Comparison of ENCODE assay signal across 21 cellular contexts in the genomic region with DNA sequence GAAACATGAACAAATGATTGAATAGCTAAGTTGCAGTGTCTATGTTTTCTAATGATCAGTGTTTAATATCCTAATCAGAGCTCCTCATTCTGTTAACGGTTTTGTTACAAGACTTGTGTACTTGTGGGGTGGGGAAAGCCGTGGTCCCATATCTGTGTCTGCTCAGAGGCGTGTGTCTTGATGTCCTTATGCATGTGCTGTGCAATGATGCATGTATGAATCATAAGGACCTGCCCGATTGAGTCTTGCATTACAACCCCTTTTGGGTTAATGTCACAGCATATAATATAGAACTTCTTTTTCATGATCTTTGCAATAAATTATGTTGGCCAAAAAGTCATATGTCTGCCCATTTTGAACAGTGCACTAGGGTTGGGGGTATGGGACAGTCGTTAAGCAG.
DNase-seq lines count a peak whose midpoint lies in the region; ATAC-seq and TF ChIP-seq lines count a peak whose summit lies in the region.
"Had no signal": no experiment of that assay in that cellular context is flagged by ENCODE, and none has a peak within 500 bp of the region (broad histone marks: within the 10 kb centered on the region; RNA-seq: fewer than 3 reads in every experiment).

No MANE protein-coding gene starts in this region.

- no peak for TF ChIP-seq POLR2A in breast epithelium (IDR thresholded peaks at IDR 0.05)
- TF ChIP-seq POLR2A in esophagus squamous epithelium (IDR thresholded peaks at IDR 0.05) = no peak

- no peak overlapping the region for H3K27ac Mint-ChIP-seq in MCF 10A (ENCODE audit: low read depth, unreplicated experiment)
- H3K27ac Mint-ChIP-seq in activated T-helper 17 cell treated with anti-CD3 and anti-CD28 coated beads, Interleukin-2, amount 50 U/mL, for 72 hours = no peak overlapping the region
- H3K27ac Mint-ChIP-seq in stimulated activated naive B cell treated with anti-CD40 and anti-IgM and Interleukin-4, amounts not matched to agents 10 μg/mL and 1 μg/mL and 100 μg/mL, for 72 hours = peak overlapping the region; percentile 4
- H3K27ac Mint-ChIP-seq: CD4-positive, alpha-beta T cell had no signal

- H3K4me1 ChIP-seq in breast epithelium (no peaks in the 10 kb centered on the region), foreskin keratinocyte (peaks cover 4% of the 10 kb centered on the region), left lung (peaks cover 3 to 33% of the 10 kb centered on the region in 2 donors), esophagus squamous epithelium (peaks cover 0 to 48% (median 29%) of the 10 kb centered on the region in 3 donors)

- POLR2A ChIA-PET in MCF 10A (lab: Yijun Ruan, JAX) = interaction anchor here (0.7 kb wide), 2 partner anchors 15 to 139 kb away, joined by 4 read pairs; no protein-coding TSS in a partner anchor

- H3K4me3 Mint-ChIP-seq in MCF 10A (ENCODE audit: unreplicated experiment) = no peak overlapping the region
- no peak overlapping the region for H3K4me3 Mint-ChIP-seq in activated T-helper 17 cell treated with anti-CD3 and anti-CD28 coated beads, Interleukin-2, amount 50 U/mL, for 72 hours
- H3K4me3 Mint-ChIP-seq in stimulated activated naive B cell treated with anti-CD40 and anti-IgM and Interleukin-4, amounts not matched to agents 10 μg/mL and 1 μg/mL and 100 μg/mL, for 72 hours = no peak overlapping the region
- H3K4me3 Mint-ChIP-seq: CD4-positive, alpha-beta T cell had no signal

- DNase-seq in MCF 10A (ENCODE audit: unreplicated experiment) (peak; percentile 40), breast epithelium (ENCODE audit: low spot score in 2 of 2) (no peak), foreskin keratinocyte (peak in 1 of 2 donors; percentile 49), left lung (no peak), esophagus squamous epithelium (lab: John Stamatoyannopoulos, UW) (no peak)
- no peak for DNase-seq in stimulated activated naive B cell treated with anti-CD40 and anti-IgM and Interleukin-4, amounts not matched to agents 10 μg/mL and 1 μg/mL and 100 μg/mL, for 72 hours
- DNase-seq: ACHN; CD4-positive, alpha-beta T cell; COR-L47; DMS79 treated with DMSO at 0.1 percent for 48 hours; NCI-H1694 treated with DMSO at 0.1 percent for 48 hours; NCI-H2081 treated with DMSO at 0.1 percent for 48 hours; NCI-H2171 treated with DMSO at 0.1 percent for 48 hours; NCI-H524 treated with DMSO at 0.1 percent for 48 hours; SHP77 had no signal

- H3K9me3 ChIP-seq in breast epithelium = no peaks in the 10 kb centered on the region
- no peaks in the 10 kb centered on the region for H3K9me3 ChIP-seq in left lung
- H3K9me3 ChIP-seq in esophagus squamous epithelium = no peaks in the 10 kb centered on the region
- H3K9me3 ChIP-seq: BLaER1 had no signal

- BruUV-seq in MCF 10A (replicated peaks; lab: Mats Ljungman, UMichigan) = no TSS peak

- H3K36me3 ChIP-seq in breast epithelium (no peaks in the 10 kb centered on the region), left lung (no peaks in the 10 kb centered on the region), esophagus squamous epithelium (peaks cover 0 to 15% (median 0%) of the 10 kb centered on the region in 3 donors)

- TF ChIP-seq CTCF in MCF 10A (IDR thresholded peaks at IDR 0.05; ENCODE audit: unreplicated experiment) = no peak
- no peak for TF ChIP-seq CTCF in breast epithelium (IDR thresholded peaks at IDR 0.05)
- TF ChIP-seq CTCF in foreskin keratinocyte (conservative IDR thresholded peaks at IDR 0.05) = no peak
- no peak for TF ChIP-seq CTCF in left lung (IDR thresholded peaks at IDR 0.05)
- TF ChIP-seq CTCF in esophagus squamous epithelium (IDR thresholded peaks at IDR 0.05) = no peak

- CTCF ChIA-PET in MCF 10A (lab: Yijun Ruan, JAX) = interaction anchor here (0.6 to 2.5 kb wide), 11 partner anchors 8 to 1441 kb away, joined by 3 to 13 read pairs (median 4); a partner anchor contains a TSS

- WGBS in esophagus squamous epithelium, 2 donors = 60 to 80% methylated on average over 5 of the region's 5 CpGs

- H3K9me3 Mint-ChIP-seq in MCF 10A (ENCODE audit: unreplicated experiment) = no peaks in the 10 kb centered on the region
- no peaks in the 10 kb centered on the region for H3K9me3 Mint-ChIP-seq in activated T-helper 17 cell treated with anti-CD3 and anti-CD28 coated beads, Interleukin-2, amount 50 U/mL, for 72 hours
- H3K9me3 Mint-ChIP-seq in stimulated activated naive B cell treated with anti-CD40 and anti-IgM and Interleukin-4, amounts not matched to agents 10 μg/mL and 1 μg/mL and 100 μg/mL, for 72 hours = no peaks in the 10 kb centered on the region
- H3K9me3 Mint-ChIP-seq: CD4-positive, alpha-beta T cell had no signal

- H3K36me3 Mint-ChIP-seq in MCF 10A (ENCODE audit: insufficient read depth, unreplicated experiment) = no peaks in the 10 kb centered on the region
- H3K36me3 Mint-ChIP-seq in activated T-helper 17 cell treated with anti-CD3 and anti-CD28 coated beads, Interleukin-2, amount 50 U/mL, for 72 hours (ENCODE audit: low read depth) = peaks cover 22% of the 10 kb centered on the region
- peaks cover 39 to 59% of the 10 kb centered on the region in 2 donors for H3K36me3 Mint-ChIP-seq in stimulated activated naive B cell treated with anti-CD40 and anti-IgM and Interleukin-4, amounts not matched to agents 10 μg/mL and 1 μg/mL and 100 μg/mL, for 72 hours

- peak; percentile 37 for ATAC-seq in activated T-helper 17 cell treated with anti-CD3 and anti-CD28 coated beads, Interleukin-2, amount 50 U/mL, for 72 hours (replicated peaks)
- ATAC-seq in foreskin keratinocyte (peak; percentile 75), HG02885 (IDR thresholded peaks at IDR 0.05; ENCODE audit: poor library complexity, unreplicated experiment) (no peak), left lung (no peak)
- ATAC-seq in stimulated activated naive B cell treated with anti-CD40 and anti-IgM and Interleukin-4, amounts not matched to agents 10 μg/mL and 1 μg/mL and 100 μg/mL, for 72 hours (replicated peaks) = no peak
- ATAC-seq: GM12878 had no signal

- H3K4me3 ChIP-seq in breast epithelium (no peak overlapping the region), left lung (no peak overlapping the region), esophagus squamous epithelium (no peak overlapping the region)
- H3K4me3 ChIP-seq: BLaER1, GM12878 had no signal

- H3K27me3 Mint-ChIP-seq in MCF 10A (ENCODE audit: insufficient read depth, unreplicated experiment) = no peaks in the 10 kb centered on the region
- no peaks in the 10 kb centered on the region for H3K27me3 Mint-ChIP-seq in activated T-helper 17 cell treated with anti-CD3 and anti-CD28 coated beads, Interleukin-2, amount 50 U/mL, for 72 hours
- H3K27me3 Mint-ChIP-seq in stimulated activated naive B cell treated with anti-CD40 and anti-IgM and Interleukin-4, amounts not matched to agents 10 μg/mL and 1 μg/mL and 100 μg/mL, for 72 hours = no peaks in the 10 kb centered on the region
- H3K27me3 Mint-ChIP-seq: CD4-positive, alpha-beta T cell had no signal

- no peak overlapping the region for H3K27ac ChIP-seq in breast epithelium
- no peak overlapping the region for H3K27ac ChIP-seq in foreskin keratinocyte
- H3K27ac ChIP-seq in left lung = no peak overlapping the region
- no peak overlapping the region for H3K27ac ChIP-seq in esophagus squamous epithelium
- H3K27ac ChIP-seq: 22Rv1, BLaER1, HL-60 had no signal

- intact Hi-C loops in MCF 10A (cut with micrococcal nuclease) (no loop called here), breast epithelium (cut with DNase I; ENCODE audit: low total_unique reads) (loop anchor here (5.0 kb wide), 1 partner anchor 251 kb away; a partner anchor contains a TSS), left lung (cut with DNase I) (no loop called here), esophagus squamous epithelium (cut with DNase I) (no loop called here)

- H3K4me1 Mint-ChIP-seq in MCF 10A (ENCODE audit: insufficient read depth, unreplicated experiment) = peaks cover 16% of the 10 kb centered on the region
- peaks cover 14% of the 10 kb centered on the region for H3K4me1 Mint-ChIP-seq in activated T-helper 17 cell treated with anti-CD3 and anti-CD28 coated beads, Interleukin-2, amount 50 U/mL, for 72 hours
- peaks cover 14 to 17% of the 10 kb centered on the region in 2 donors for H3K4me1 Mint-ChIP-seq in stimulated activated naive B cell treated with anti-CD40 and anti-IgM and Interleukin-4, amounts not matched to agents 10 μg/mL and 1 μg/mL and 100 μg/mL, for 72 hours

- H3K27me3 ChIP-seq in breast epithelium (no peaks in the 10 kb centered on the region), foreskin keratinocyte (no peaks in the 10 kb centered on the region), left lung (no peaks in the 10 kb centered on the region), esophagus squamous epithelium (no peaks in the 10 kb centered on the region)
- H3K27me3 ChIP-seq: BLaER1 had no signal

Comparison
In these comparisons a context has a peak if more than half of its experiments do, and no peak if none do; other contexts are left out.
1. ATAC-seq: peak in activated T-helper 17 cell treated with anti-CD3 and anti-CD28 coated beads, Interleukin-2, amount 50 U/mL, for 72 hours (single experiment) and foreskin keratinocyte (single experiment); none in stimulated activated naive B cell treated with anti-CD40 and anti-IgM and Interleukin-4, amounts not matched to agents 10 μg/mL and 1 μg/mL and 100 μg/mL, for 72 hours (0 of 2), HG02885 (single experiment) and left lung (single experiment).